23 cellular contexts compared by ENCODE assay signal in the genomic region with DNA sequence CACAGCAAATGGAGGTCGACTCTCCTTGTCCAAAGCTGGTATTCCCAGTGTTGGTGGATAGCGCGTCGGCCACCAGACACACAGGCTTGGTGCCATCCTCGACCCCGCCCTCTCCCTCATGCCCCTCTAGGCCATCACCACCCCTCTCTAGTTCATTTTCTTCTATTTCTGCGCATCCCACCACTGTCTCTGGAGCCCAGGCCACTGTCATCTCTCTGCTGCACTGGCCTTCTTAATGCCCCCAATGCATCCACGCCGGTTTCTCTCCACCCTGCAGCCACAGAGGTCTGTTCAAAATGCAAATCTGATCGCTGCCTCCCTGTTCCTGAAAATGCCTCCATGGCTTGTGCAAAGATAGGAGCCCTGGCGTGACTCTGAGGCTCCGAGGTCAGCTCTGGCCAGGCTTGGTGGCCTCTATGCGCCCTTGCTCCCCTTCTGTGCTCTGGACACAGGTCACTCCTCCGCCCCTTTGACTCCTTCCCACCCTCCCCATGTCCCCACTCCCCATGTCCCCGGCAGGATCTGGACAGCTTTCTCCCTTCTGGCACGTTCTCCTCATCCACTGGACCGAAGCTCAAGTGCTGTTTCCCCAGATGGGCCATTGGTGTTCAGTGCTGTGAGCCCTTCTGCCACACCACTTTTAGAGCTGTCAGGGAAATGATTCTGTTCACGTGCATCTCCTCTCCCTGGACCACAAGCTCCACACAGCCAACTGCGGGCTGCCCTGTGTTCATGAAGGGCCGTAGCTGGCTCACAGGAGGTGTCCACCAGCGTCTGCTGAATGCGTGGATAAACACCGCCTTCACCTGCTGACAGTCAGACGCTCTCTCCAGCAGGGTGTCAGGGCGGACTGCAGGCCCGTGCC. TPM values are rescaled to one million over a fixed set of nuclear protein-coding genes. Genes with fewer than 3 reads are reported as not detected.
DNase-seq lines count a peak whose midpoint lies in the region; ATAC-seq and TF ChIP-seq lines count a peak whose summit lies in the region.
"Had no signal": no experiment of that assay in that cellular context is flagged by ENCODE, and none has a peak within 500 bp of the region (broad histone marks: within the 10 kb centered on the region; RNA-seq: fewer than 3 reads in every experiment).

No MANE protein-coding gene starts in this region.

- peak overlapping the region; percentile 57 for H3K27ac Mint-ChIP-seq in neural progenitor cell
- H3K27ac Mint-ChIP-seq: CD4-positive, CD25-positive, alpha-beta regulatory T cell; progenitor cell of endocrine pancreas had no signal

- no peak overlapping the region for H3K4me3 Mint-ChIP-seq in neural progenitor cell
- H3K4me3 Mint-ChIP-seq: CD4-positive, CD25-positive, alpha-beta regulatory T cell; naive thymus-derived CD8-positive, alpha-beta T cell had no signal

- intact Hi-C loops in left cardiac atrium (cut with DNase I), result loop anchor here (5.0 to 10.0 kb wide), 2 partner anchors 76 to 334 kb away; partner anchors contain the start of gene RASGEF1C (in 1 of the 2)

- H3K4me2 ChIP-seq in neural progenitor cell, result no peak overlapping the region

- H2AFZ ChIP-seq in neural progenitor cell (replicated peaks), result no peak overlapping the region

- peaks cover 6% of the 10 kb centered on the region for H3F3A ChIP-seq in neural progenitor cell (ENCODE audit: low read depth)

- peaks cover 0 to 6% of the 10 kb centered on the region in 2 donors for H3K4me1 ChIP-seq in right atrium auricular region
- no peaks in the 10 kb centered on the region for H3K4me1 ChIP-seq in neural progenitor cell
- H3K4me1 ChIP-seq: adrenal gland had no signal

- no peaks in the 10 kb centered on the region for H3K9me3 Mint-ChIP-seq in neural progenitor cell
- H3K9me3 Mint-ChIP-seq: CD4-positive, CD25-positive, alpha-beta regulatory T cell; naive thymus-derived CD8-positive, alpha-beta T cell had no signal

- DNase-seq in right atrium auricular region (ENCODE audit: low spot score) (peak; percentile 46), left cardiac atrium (no peak), choroid plexus epithelial cell (ENCODE audit: low read depth) (peak; percentile 3), neural progenitor cell (ENCODE audit: low spot score) (no peak), foreskin melanocyte (no peak), hippocampal formation (lab: John Stamatoyannopoulos, UW) (no peak), NCI-H146 (lab: John Stamatoyannopoulos, UW) (no peak), NCI-H526 treated with DMSO at 0.1 percent for 48 hours (lab: John Stamatoyannopoulos, UW) (no peak)
- DNase-seq: activated gamma-delta T cell; CD4-positive, CD25-positive, alpha-beta regulatory T cell; DMS153; Karpas-422; naive thymus-derived CD8-positive, alpha-beta T cell; NCI-H1092 treated with DMSO at 0.1 percent for 48 hours; NCI-H2081 treated with DMSO at 0.1 percent for 48 hours; NCI-H446 treated with DMSO at 0.1 percent for 48 hours; stimulated activated naive CD4-positive, alpha-beta T cell; transverse colon had no signal

- H3K27me3 ChIP-seq in right atrium auricular region (no peaks in the 10 kb centered on the region), neural progenitor cell (peaks cover 8% of the 10 kb centered on the region)
- H3K27me3 ChIP-seq: breast epithelium had no signal

- H3K9me3 ChIP-seq in right atrium auricular region (no peaks in the 10 kb centered on the region), neural progenitor cell (ENCODE audit: low read depth) (no peaks in the 10 kb centered on the region)
- H3K9me3 ChIP-seq: adrenal gland, breast epithelium, gastroesophageal sphincter, transverse colon had no signal

- no peaks in the 10 kb centered on the region for H3K36me3 ChIP-seq in right atrium auricular region
- H3K36me3 ChIP-seq in neural progenitor cell, result no peaks in the 10 kb centered on the region
- H3K36me3 ChIP-seq: adrenal gland, breast epithelium, gastroesophageal sphincter, transverse colon had no signal

- H3K27ac ChIP-seq in right atrium auricular region (no peak overlapping the region), neural progenitor cell (no peak overlapping the region)
- H3K27ac ChIP-seq: adrenal gland, breast epithelium, gastroesophageal sphincter, transverse colon had no signal

- no peaks in the 10 kb centered on the region for H3K36me3 Mint-ChIP-seq in neural progenitor cell
- H3K36me3 Mint-ChIP-seq: CD4-positive, CD25-positive, alpha-beta regulatory T cell; naive thymus-derived CD8-positive, alpha-beta T cell had no signal

- H4K20me1 ChIP-seq in neural progenitor cell (ENCODE audit: low read depth), result no peaks in the 10 kb centered on the region

- H3K4me3 ChIP-seq in right atrium auricular region (no peak overlapping the region), choroid plexus epithelial cell (ENCODE audit: low read depth, low read length) (no peak overlapping the region), neural progenitor cell (no peak overlapping the region)
- H3K4me3 ChIP-seq: adrenal gland, breast epithelium, gastroesophageal sphincter, transverse colon had no signal

- no peak for ATAC-seq in left cardiac atrium
- ATAC-seq: esophagus mucosa; gastroesophageal sphincter; naive thymus-derived CD8-positive, alpha-beta T cell had no signal

- TF ChIP-seq CTCF in right atrium auricular region (IDR thresholded peaks at IDR 0.05), result no peak
- TF ChIP-seq CTCF in choroid plexus epithelial cell (conservative IDR thresholded peaks at IDR 0.05; ENCODE audit: low read depth, low read length), result no peak
- no peak for TF ChIP-seq CTCF in neural progenitor cell (IDR thresholded peaks at IDR 0.05)

- H3K9ac ChIP-seq in neural progenitor cell, result no peak overlapping the region

- no peaks in the 10 kb centered on the region for H3K79me2 ChIP-seq in neural progenitor cell (ENCODE audit: low read depth)

- peaks cover 13% of the 10 kb centered on the region for H3K27me3 Mint-ChIP-seq in neural progenitor cell (ENCODE audit: insufficient read depth, low read depth)

- H3K4me1 Mint-ChIP-seq in neural progenitor cell, result peaks cover 15% of the 10 kb centered on the region

RNA-seq across cellular contexts. Expression of gene RNF130, which starts 59.5 kb away (rescaled TPM):
- total RNA-seq in right atrium auricular region (10 to 100 TPM; 42.9 to 51.3 TPM), left cardiac atrium (10 to 100 TPM; 45.6 to 67.2 TPM), neural progenitor cell (ENCODE audit: low replicate concordance) (183 and 185 TPM in 2 replicates)

Comparison
In these comparisons a context has a peak if more than half of its experiments do, and no peak if none do; other contexts are left out.
1. DNase-seq: peak in right atrium auricular region (single experiment) and choroid plexus epithelial cell (single experiment); none in left cardiac atrium (single experiment), neural progenitor cell (single experiment), foreskin melanocyte (single experiment), hippocampal formation (0 of 2), NCI-H146 (single experiment) and NCI-H526 treated with DMSO at 0.1 percent for 48 hours (single experiment).